15 cellular contexts compared by ENCODE assay signal in genomic region chr19:29172302-29172701, GRCh38.
"Had no signal": no experiment of that assay in that cellular context is flagged by ENCODE, and none has a peak within 500 bp of the region (broad histone marks: within the 10 kb centered on the region; RNA-seq: fewer than 3 reads in every experiment).

No MANE protein-coding gene starts in this region.

- DNase-seq: activated naive CD4-positive, alpha-beta T cell treated with anti-CD3 and anti-CD28 coated beads, Interleukin-2, amount 50 U/mL, for 16 hours; adrenal gland; body of pancreas; central memory CD4-positive, alpha-beta T cell; effector CD8-positive, alpha-beta T cell; heart left ventricle; mucosa of descending colon; naive thymus-derived CD8-positive, alpha-beta T cell; stimulated activated CD4-positive, alpha-beta T cell treated with anti-CD3 and anti-CD28 coated beads, Interleukin-15, amount 100 ng/mL, for 24 hours; stimulated activated CD4-positive, alpha-beta T cell treated with anti-CD3 and anti-CD28 coated beads, Interleukin-4, amount 100 ng/mL, for 4 hours; stomach had no signal

- H3K4me1 ChIP-seq: adrenal gland, body of pancreas, heart left ventricle, stomach had no signal

- H3K36me3 ChIP-seq: adrenal gland, heart left ventricle, neutrophil, stomach, thoracic aorta had no signal

- H3K27ac ChIP-seq: adrenal gland, body of pancreas, coronary artery, heart left ventricle, neutrophil, stomach, thoracic aorta had no signal

- H3K4me3 ChIP-seq: adrenal gland, body of pancreas, coronary artery, heart left ventricle, mucosa of descending colon, stomach, thoracic aorta had no signal

- H3K27me3 ChIP-seq: adrenal gland, body of pancreas, heart left ventricle, neutrophil, stomach had no signal

- ATAC-seq: body of pancreas; heart left ventricle; left lobe of liver; mucosa of descending colon; naive thymus-derived CD8-positive, alpha-beta T cell had no signal
